In genomic region chr5:68277427-68277826, GRCh38 we compare ENCODE assay signal across 15 cellular contexts.
A peak's percentile ranks its signal among the peaks of the same experiment; 100 is the strongest.
DNase-seq lines count a peak whose midpoint lies in the region; ATAC-seq and TF ChIP-seq lines count a peak whose summit lies in the region.
"Had no signal": no experiment of that assay in that cellular context is flagged by ENCODE, and none has a peak within 500 bp of the region (broad histone marks: within the 10 kb centered on the region; RNA-seq: fewer than 3 reads in every experiment).

No MANE protein-coding gene starts in this region.

- 66% methylated on average over 5 of the region's 5 CpGs for WGBS in smooth muscle cell (ENCODE audit: low lambda C conversion rate)

- no peak for TF ChIP-seq CTCF in RWPE2 (IDR thresholded peaks at IDR 0.05; ENCODE audit: poor library complexity, severe bottlenecking)
- TF ChIP-seq CTCF in fibroblast of lung (conservative IDR thresholded peaks at IDR 0.05 in 1 of 2, IDR thresholded peaks at IDR 0.05 in 1 of 2; ENCODE audit: low read depth in 1 of 2, low read length in 2 of 2): no peak
- TF ChIP-seq CTCF in smooth muscle cell (IDR thresholded peaks at IDR 0.05; ENCODE audit: borderline replicate concordance, insufficient read depth, poor library complexity, severe bottlenecking): no peak
- no peak for TF ChIP-seq CTCF in mesothelial cell of epicardium (IDR thresholded peaks at IDR 0.05; ENCODE audit: unreplicated experiment)

- H3K79me2 ChIP-seq in fibroblast of lung (ENCODE audit: control insufficient read depth, insufficient read depth, low read length): no peaks in the 10 kb centered on the region
- H3K79me2 ChIP-seq in smooth muscle cell (ENCODE audit: low read depth): peaks cover 5% of the 10 kb centered on the region

- H3K27ac ChIP-seq in RWPE2 (ENCODE audit: poor library complexity, severe bottlenecking): peak overlapping the region; percentile 77
- H3K27ac ChIP-seq in fibroblast of lung (ENCODE audit: insufficient read depth, low read length): no peak overlapping the region
- peak overlapping the region; percentile 66 for H3K27ac ChIP-seq in smooth muscle cell (ENCODE audit: low read depth)
- H3K27ac ChIP-seq: HL-60 had no signal

- ATAC-seq in activated CD8-positive, alpha-beta memory T cell treated with anti-CD3 and anti-CD28 coated beads, Interleukin-2, amount 10 ng/mL, durations not matched to agents 7 days and 5 days: no peak
- ATAC-seq in RWPE2 (ENCODE audit: low read depth): peak; percentile 99

- H3K9ac ChIP-seq in fibroblast of lung (ENCODE audit: insufficient read depth, low read length): no peak overlapping the region
- H3K9ac ChIP-seq in smooth muscle cell (ENCODE audit: low read depth): no peak overlapping the region

- H3K27ac Mint-ChIP-seq in activated CD8-positive, alpha-beta memory T cell treated with anti-CD3 and anti-CD28 coated beads, Interleukin-2, amount 10 ng/mL, durations not matched to agents 7 days and 5 days: peak overlapping the region; percentile 93
- H3K27ac Mint-ChIP-seq in mesothelial cell of epicardium: no peak overlapping the region
- H3K27ac Mint-ChIP-seq: type B pancreatic cell had no signal

- H3K27me3 ChIP-seq in RWPE2 (ENCODE audit: insufficient read depth, poor library complexity, severe bottlenecking) (no peaks in the 10 kb centered on the region), fibroblast of lung (ENCODE audit: control insufficient read depth, insufficient read depth, low read length) (no peaks in the 10 kb centered on the region), smooth muscle cell (ENCODE audit: low read depth) (no peaks in the 10 kb centered on the region)

- H4K20me1 ChIP-seq in fibroblast of lung (ENCODE audit: control insufficient read depth, extremely low read depth, insufficient read depth, low read length) (no peaks in the 10 kb centered on the region), smooth muscle cell (ENCODE audit: low read depth) (no peaks in the 10 kb centered on the region)

- no peaks in the 10 kb centered on the region for H3F3A ChIP-seq in smooth muscle cell (ENCODE audit: low read depth)

- no peak for DNase-seq in activated CD8-positive, alpha-beta memory T cell treated with anti-CD3 and anti-CD28 coated beads, Interleukin-2, amount 10 ng/mL, durations not matched to agents 7 days and 5 days
- no peak for DNase-seq in activated CD8-positive, alpha-beta memory T cell treated with anti-CD3 and anti-CD28 coated beads, Interleukin-2, amount 50 U/mL, for 48 hours
- DNase-seq in RWPE2 (ENCODE audit: low spot score): no peak
- DNase-seq in fibroblast of lung (ENCODE audit: low read depth in 2 of 2): peak; percentile 23 to 94
- DNase-seq in smooth muscle cell (lab: John Stamatoyannopoulos, UW; ENCODE audit: unreplicated experiment): no peak
- DNase-seq in pons (ENCODE audit: low spot score): no peak
- no peak for DNase-seq in activated CD8-positive, alpha-beta memory T cell treated with anti-CD3 and anti-CD28 coated beads for 24 hours
- no peak for DNase-seq in mesothelial cell of epicardium (ENCODE audit: low spot score in 2 of 2, unreplicated experiment in 2 of 2)
- DNase-seq: activated CD4-positive, alpha-beta T cell treated with anti-CD3 and anti-CD28 coated beads, Interleukin-2, amount 50 U/mL, for 48 hours; amniotic stem cell; DMS79 treated with DMSO at 0.1 percent for 48 hours; NCI-H1417; NCI-H748 treated with DMSO at 0.1 percent for 48 hours had no signal

- H3K9me3 Mint-ChIP-seq in activated CD8-positive, alpha-beta memory T cell treated with anti-CD3 and anti-CD28 coated beads, Interleukin-2, amount 10 ng/mL, durations not matched to agents 7 days and 5 days (ENCODE audit: low read depth): no peaks in the 10 kb centered on the region
- H3K9me3 Mint-ChIP-seq in mesothelial cell of epicardium: no peaks in the 10 kb centered on the region
- H3K9me3 Mint-ChIP-seq: type B pancreatic cell had no signal

- no peak overlapping the region for H3K4me3 ChIP-seq in RWPE2 (ENCODE audit: severe bottlenecking)
- no peak overlapping the region for H3K4me3 ChIP-seq in fibroblast of lung (replicated peaks in 1 of 4; ENCODE audit: control extremely low read depth in 1 of 4, insufficient read depth in 1 of 4, low read depth in 3 of 4, low read length in 4 of 4)
- H3K4me3 ChIP-seq in smooth muscle cell: no peak overlapping the region

- H3K36me3 ChIP-seq in RWPE2 (ENCODE audit: low read depth) (peaks cover 87% of the 10 kb centered on the region), fibroblast of lung (ENCODE audit: control insufficient read depth, insufficient read depth, low read length) (peaks cover 1% of the 10 kb centered on the region), smooth muscle cell (ENCODE audit: low read depth) (peaks cover 14% of the 10 kb centered on the region)

- CTCF ChIA-PET in activated CD8-positive, alpha-beta memory T cell treated with anti-CD3 and anti-CD28 coated beads, Interleukin-2, amount 10 ng/mL, durations not matched to agents 7 days and 5 days (lab: Charles Lee): no interaction called here

- H2AFZ ChIP-seq in fibroblast of lung (ENCODE audit: low read length) (no peak overlapping the region), smooth muscle cell (ENCODE audit: low read depth) (no peak overlapping the region)

- peaks cover 85% of the 10 kb centered on the region for H3K4me1 Mint-ChIP-seq in activated CD8-positive, alpha-beta memory T cell treated with anti-CD3 and anti-CD28 coated beads, Interleukin-2, amount 10 ng/mL, durations not matched to agents 7 days and 5 days
- H3K4me1 Mint-ChIP-seq in mesothelial cell of epicardium: peaks cover 34% of the 10 kb centered on the region

- H3K4me3 Mint-ChIP-seq in activated CD8-positive, alpha-beta memory T cell treated with anti-CD3 and anti-CD28 coated beads, Interleukin-2, amount 10 ng/mL, durations not matched to agents 7 days and 5 days: no peak overlapping the region
- H3K4me3 Mint-ChIP-seq in mesothelial cell of epicardium: no peak overlapping the region
- H3K4me3 Mint-ChIP-seq: type B pancreatic cell had no signal

- no peak overlapping the region for H3K4me2 ChIP-seq in fibroblast of lung (ENCODE audit: extremely low read depth, insufficient read depth, low read length)
- no peak overlapping the region for H3K4me2 ChIP-seq in smooth muscle cell

- peaks cover 72% of the 10 kb centered on the region for H3K36me3 Mint-ChIP-seq in activated CD8-positive, alpha-beta memory T cell treated with anti-CD3 and anti-CD28 coated beads, Interleukin-2, amount 10 ng/mL, durations not matched to agents 7 days and 5 days
- H3K36me3 Mint-ChIP-seq in mesothelial cell of epicardium: peaks cover 42% of the 10 kb centered on the region

- no peaks in the 10 kb centered on the region for H3K27me3 Mint-ChIP-seq in activated CD8-positive, alpha-beta memory T cell treated with anti-CD3 and anti-CD28 coated beads, Interleukin-2, amount 10 ng/mL, durations not matched to agents 7 days and 5 days
- no peaks in the 10 kb centered on the region for H3K27me3 Mint-ChIP-seq in mesothelial cell of epicardium (ENCODE audit: low read depth)

- H3K9me3 ChIP-seq in RWPE2 (ENCODE audit: severe bottlenecking) (no peaks in the 10 kb centered on the region), fibroblast of lung (ENCODE audit: control insufficient read depth, insufficient read depth, low read depth, low read length) (no peaks in the 10 kb centered on the region), smooth muscle cell (replicated peaks; ENCODE audit: low read depth) (no peaks in the 10 kb centered on the region)

- H3K4me1 ChIP-seq in RWPE2 (ENCODE audit: insufficient read depth, poor library complexity, severe bottlenecking) (peaks cover 16% of the 10 kb centered on the region), fibroblast of lung (ENCODE audit: control insufficient read depth, extremely low read depth, insufficient read depth, low read length) (no peaks in the 10 kb centered on the region), smooth muscle cell (ENCODE audit: low read depth) (no peaks in the 10 kb centered on the region)

Comparison
In these comparisons a context has a peak if more than half of its experiments do, and no peak if none do; other contexts are left out.
1. DNase-seq: peak in fibroblast of lung (2 of 2); none in activated CD8-positive, alpha-beta memory T cell treated with anti-CD3 and anti-CD28 coated beads, Interleukin-2, amount 10 ng/mL, durations not matched to agents 7 days and 5 days (single experiment), activated CD8-positive, alpha-beta memory T cell treated with anti-CD3 and anti-CD28 coated beads, Interleukin-2, amount 50 U/mL, for 48 hours (single experiment), RWPE2 (single experiment), smooth muscle cell (single experiment), pons (single experiment), activated CD8-positive, alpha-beta memory T cell treated with anti-CD3 and anti-CD28 coated beads for 24 hours (single experiment) and mesothelial cell of epicardium (0 of 2).